Comparison of ENCODE assay signal across 7 cellular contexts in the genomic region with DNA sequence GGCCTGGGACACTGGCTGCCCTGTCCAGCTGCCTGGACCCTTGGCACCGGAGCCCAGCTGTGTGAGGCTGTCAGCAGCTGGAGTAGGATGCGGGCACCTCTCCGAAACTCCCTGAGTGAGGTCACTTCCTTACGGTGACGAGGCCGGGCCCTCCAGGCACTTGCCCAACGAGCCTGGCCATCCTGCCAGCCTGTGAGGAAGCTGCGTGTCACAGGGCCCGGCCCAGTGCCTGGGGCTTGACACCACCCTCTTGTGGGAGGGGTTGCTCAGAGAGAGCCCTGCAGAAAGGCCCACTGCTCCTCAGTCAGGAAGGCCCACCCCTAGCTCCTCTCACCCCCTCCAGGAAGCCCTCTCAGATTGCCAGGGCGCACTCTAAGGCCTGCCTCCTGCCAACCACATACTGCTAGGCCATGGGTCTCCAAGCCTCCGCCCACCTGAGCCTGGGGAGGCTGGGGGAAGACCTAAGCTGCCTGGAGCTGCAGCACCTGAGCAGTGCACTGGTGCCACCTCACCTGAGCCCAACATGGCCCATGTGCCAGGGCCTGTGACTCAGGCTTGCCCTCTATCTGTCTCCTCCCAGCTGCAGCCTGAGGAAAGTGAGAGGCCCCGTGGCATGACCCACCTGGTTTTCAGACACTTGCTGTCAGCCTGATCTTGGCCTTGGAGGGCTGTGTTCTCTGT. TPM values are rescaled to one million over a fixed set of nuclear protein-coding genes. Genes with fewer than 3 reads are reported as not detected.
A peak's percentile ranks its signal among the peaks of the same experiment; 100 is the strongest.
DNase-seq lines count a peak whose midpoint lies in the region; ATAC-seq lines count a peak whose summit lies in the region.

No MANE protein-coding gene starts in this region.

- no peaks in the 10 kb centered on the region for H3K27me3 ChIP-seq in right cardiac atrium (ENCODE audit: control insufficient read depth, insufficient read depth)

- H3K4me3 ChIP-seq in right cardiac atrium (ENCODE audit: low read length), result no peak overlapping the region

- ATAC-seq in GM18907 (IDR thresholded peaks at IDR 0.05; ENCODE audit: unreplicated experiment) (peak; percentile 59), right cardiac atrium (peak; percentile 48 to 57)
- ATAC-seq in activated naive CD8-positive, alpha-beta T cell treated with anti-CD3 and anti-CD28 coated beads, Interleukin-2, amount 50 U/mL, for 24 hours, result peak; percentile 70
- peak; percentile 59 to 60 for ATAC-seq in stimulated activated naive B cell treated with anti-CD40 and anti-IgM and Interleukin-4, amounts not matched to agents 10 μg/mL and 1 μg/mL and 100 μg/mL, for 72 hours (replicated peaks)

- H3K27ac Mint-ChIP-seq in activated naive CD8-positive, alpha-beta T cell treated with anti-CD3 and anti-CD28 coated beads, Interleukin-2, amount 50 U/mL, for 24 hours, result no peak overlapping the region
- H3K27ac Mint-ChIP-seq in stimulated activated naive B cell treated with anti-CD40 and anti-IgM and Interleukin-4, amounts not matched to agents 10 μg/mL and 1 μg/mL and 100 μg/mL, for 72 hours, result no peak overlapping the region

- intact Hi-C loops in right cardiac atrium (cut with DNase I), result no loop called here

- H3K4me1 ChIP-seq in right cardiac atrium (ENCODE audit: control insufficient read depth, insufficient read depth, low read length), result peaks cover 3% of the 10 kb centered on the region

- H3K27ac ChIP-seq in right cardiac atrium (ENCODE audit: low read length), result no peak overlapping the region

- H3K9me3 Mint-ChIP-seq in activated naive CD8-positive, alpha-beta T cell treated with anti-CD3 and anti-CD28 coated beads, Interleukin-2, amount 50 U/mL, for 24 hours, result peaks cover 11% of the 10 kb centered on the region
- peaks cover 10 to 13% of the 10 kb centered on the region in 2 donors for H3K9me3 Mint-ChIP-seq in stimulated activated naive B cell treated with anti-CD40 and anti-IgM and Interleukin-4, amounts not matched to agents 10 μg/mL and 1 μg/mL and 100 μg/mL, for 72 hours

- peak; percentile 77 for DNase-seq in NCI-H460 (ENCODE audit: extremely low read depth, low read depth)
- DNase-seq in activated naive CD8-positive, alpha-beta T cell treated with anti-CD3 and anti-CD28 coated beads, Interleukin-2, amount 50 U/mL, for 24 hours, result peak; percentile 59
- peak; percentile 78 to 89 (median 89) for DNase-seq in right cardiac atrium
- peak; percentile 27 for DNase-seq in stimulated activated naive B cell treated with anti-CD40 and anti-IgM and Interleukin-4, amounts not matched to agents 10 μg/mL and 1 μg/mL and 100 μg/mL, for 72 hours
- no peak for DNase-seq in cortex of kidney (lab: John Stamatoyannopoulos, UW)
- no peak for DNase-seq in NCI-H510A treated with DMSO at 0.1 percent for 48 hours (lab: John Stamatoyannopoulos, UW)

- no peaks in the 10 kb centered on the region for H3K9me3 ChIP-seq in right cardiac atrium (ENCODE audit: control insufficient read depth, low read length)

- peaks cover 15% of the 10 kb centered on the region for H3K36me3 Mint-ChIP-seq in activated naive CD8-positive, alpha-beta T cell treated with anti-CD3 and anti-CD28 coated beads, Interleukin-2, amount 50 U/mL, for 24 hours (ENCODE audit: low read depth)
- peaks cover 11 to 13% of the 10 kb centered on the region in 2 donors for H3K36me3 Mint-ChIP-seq in stimulated activated naive B cell treated with anti-CD40 and anti-IgM and Interleukin-4, amounts not matched to agents 10 μg/mL and 1 μg/mL and 100 μg/mL, for 72 hours

- 39% methylated on average over 12 of the region's 12 CpGs for WGBS in right cardiac atrium

- H3K27me3 Mint-ChIP-seq in activated naive CD8-positive, alpha-beta T cell treated with anti-CD3 and anti-CD28 coated beads, Interleukin-2, amount 50 U/mL, for 24 hours, result peaks cover 5% of the 10 kb centered on the region
- peaks cover 17 to 32% of the 10 kb centered on the region in 2 donors for H3K27me3 Mint-ChIP-seq in stimulated activated naive B cell treated with anti-CD40 and anti-IgM and Interleukin-4, amounts not matched to agents 10 μg/mL and 1 μg/mL and 100 μg/mL, for 72 hours

- no peak overlapping the region for H3K4me3 Mint-ChIP-seq in activated naive CD8-positive, alpha-beta T cell treated with anti-CD3 and anti-CD28 coated beads, Interleukin-2, amount 50 U/mL, for 24 hours
- no peak overlapping the region for H3K4me3 Mint-ChIP-seq in stimulated activated naive B cell treated with anti-CD40 and anti-IgM and Interleukin-4, amounts not matched to agents 10 μg/mL and 1 μg/mL and 100 μg/mL, for 72 hours

- peaks cover 26% of the 10 kb centered on the region for H3K4me1 Mint-ChIP-seq in activated naive CD8-positive, alpha-beta T cell treated with anti-CD3 and anti-CD28 coated beads, Interleukin-2, amount 50 U/mL, for 24 hours
- H3K4me1 Mint-ChIP-seq in stimulated activated naive B cell treated with anti-CD40 and anti-IgM and Interleukin-4, amounts not matched to agents 10 μg/mL and 1 μg/mL and 100 μg/mL, for 72 hours, result peaks cover 9 to 35% of the 10 kb centered on the region in 2 donors

RNA-seq across cellular contexts. Expression of a gene that starts 4.3 kb away (rescaled TPM):
- total RNA-seq in NCI-H460 (2014; rRNA removed; shearing (Covaris generic)), result 5.6 and 7.7 TPM in 2 replicates
- 6.0 and 9.1 TPM in 2 replicates for polyA plus RNA-seq in NCI-H460 (2014; cell fraction: nucleus; rRNA removed)
- 1 to 10 TPM in 1 of 4 donors, under 1 TPM in 2, not detected in 1; 0.57 to 2.1 (median 0.74) TPM for total RNA-seq in right cardiac atrium
- polyA plus RNA-seq in right cardiac atrium, result 2.0 TPM

RNA-seq across cellular contexts. Expression of a gene that starts 47.9 kb away (rescaled TPM):
- total RNA-seq in NCI-H460 (2014; rRNA removed; shearing (Covaris generic)), result 0.25 and 0.32 TPM in 2 replicates
- 0.35 TPM in 1 of 2 replicates, not detected in the other for polyA plus RNA-seq in NCI-H460 (2014; cell fraction: nucleus; rRNA removed)
- total RNA-seq in right cardiac atrium, result 10 to 100 TPM; 16.1 to 26.3 (median 21.4) TPM
- polyA plus RNA-seq in right cardiac atrium, result 27.6 TPM

RNA-seq across cellular contexts. Expression of a gene that starts 58.6 kb away (rescaled TPM):
- 65.7 and 69.7 TPM in 2 replicates for total RNA-seq in NCI-H460 (2014; rRNA removed; shearing (Covaris generic))
- polyA plus RNA-seq in NCI-H460 (2014; cell fraction: nucleus; rRNA removed), result 84.5 and 104 TPM in 2 replicates
- total RNA-seq in right cardiac atrium, result 100 to 1,000 TPM; 147 to 188 (median 159) TPM
- polyA plus RNA-seq in right cardiac atrium, result 132 TPM

Comparison
In these comparisons a context has a peak if more than half of its experiments do, and no peak if none do; other contexts are left out.
1. DNase-seq: peak in NCI-H460 (single experiment), activated naive CD8-positive, alpha-beta T cell treated with anti-CD3 and anti-CD28 coated beads, Interleukin-2, amount 50 U/mL, for 24 hours (single experiment), right cardiac atrium (3 of 3) and stimulated activated naive B cell treated with anti-CD40 and anti-IgM and Interleukin-4, amounts not matched to agents 10 μg/mL and 1 μg/mL and 100 μg/mL, for 72 hours (single experiment); none in cortex of kidney (single experiment) and NCI-H510A treated with DMSO at 0.1 percent for 48 hours (single experiment).
2. RNA of a gene that starts 47.9 kb away (total RNA-seq): 16.1 to 26.3 TPM in right cardiac atrium; 0.25 to 0.32 TPM in NCI-H460; every median in the first group is over 10 times any median in the second.
3. Peak in every context shown above with its lines, with median percentiles within 50 percentile points of each other: ATAC-seq.